In the genomic region with DNA sequence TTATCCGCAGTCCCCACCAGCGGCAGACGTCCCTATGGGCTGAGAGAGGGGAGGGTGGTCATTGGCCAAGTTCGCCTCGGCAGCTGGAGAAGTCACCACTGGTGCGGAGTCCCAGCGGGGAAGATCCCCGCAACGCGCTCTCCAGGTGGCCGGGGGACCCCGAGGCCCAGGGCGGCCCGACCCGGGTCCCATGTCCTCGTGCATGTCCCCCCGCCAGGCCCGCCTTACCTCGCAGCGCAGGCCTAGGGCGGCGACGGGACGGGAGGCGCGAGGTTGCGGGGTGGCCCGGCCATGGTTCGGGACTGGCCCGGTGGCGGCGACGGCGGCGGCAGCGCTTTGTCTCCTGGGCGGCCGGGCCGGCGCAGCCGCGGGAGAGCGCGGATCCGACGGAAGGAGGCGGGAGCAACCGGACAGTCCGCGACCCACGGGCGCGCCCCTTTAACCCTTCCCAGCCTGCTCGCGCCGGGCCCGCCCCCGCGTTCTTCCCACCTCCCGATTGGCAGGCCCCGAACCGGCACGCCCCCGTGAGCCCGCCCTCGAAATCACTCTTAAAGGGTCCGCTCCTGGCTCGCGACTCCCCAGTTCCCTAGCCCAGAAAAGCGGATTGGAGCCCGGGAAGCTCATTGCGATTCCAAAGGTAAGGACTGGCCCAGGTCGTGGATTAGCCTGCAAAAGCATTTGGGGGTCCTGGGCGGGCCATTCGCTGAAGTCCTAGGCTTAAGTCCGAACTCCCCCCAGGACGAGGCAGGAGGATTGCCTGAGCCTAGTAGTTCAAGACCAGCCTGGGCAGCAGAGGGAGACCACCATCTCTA, we compare ENCODE assay signal across 8 cellular contexts. TPM values are rescaled to one million over a fixed set of nuclear protein-coding genes. Genes with fewer than 3 reads are reported as not detected.
A peak's percentile ranks its signal among the peaks of the same experiment; 100 is the strongest.
DNase-seq lines count a peak whose midpoint lies in the region; FAIRE-seq and TF ChIP-seq lines count a peak whose summit lies in the region.

A gene with protein sequence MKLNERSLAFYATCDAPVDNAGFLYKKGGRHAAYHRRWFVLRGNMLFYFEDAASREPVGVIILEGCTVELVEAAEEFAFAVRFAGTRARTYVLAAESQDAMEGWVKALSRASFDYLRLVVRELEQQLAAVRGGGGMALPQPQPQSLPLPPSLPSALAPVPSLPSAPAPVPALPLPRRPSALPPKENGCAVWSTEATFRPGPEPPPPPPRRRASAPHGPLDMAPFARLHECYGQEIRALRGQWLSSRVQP (minus strand): TSS at position 412 of the 812 bp plus-strand sequence. CDS start 5,668 bp downstream, outside the sequence.

- no peak within 1 kb of the TSS for H3K27ac ChIP-seq in DOHH2 (ENCODE audit: low read depth, low read length)
- H3K27ac ChIP-seq in stomach = peak within 1 kb of the TSS; percentile 80 to 91 (median 88)

- H3K36me3 ChIP-seq in DOHH2 (ENCODE audit: control insufficient read depth, low read length) (no peaks in the 10 kb centered on the region), neuron (ENCODE audit: insufficient read depth, low read length) (peaks cover 14% of the 10 kb centered on the region), stomach (peaks cover 0 to 26% (median 24%) of the 10 kb centered on the region in 4 donors)

- H3K9me2 ChIP-seq in DOHH2 (replicated peaks; ENCODE audit: control insufficient read depth, low read length) = no peaks in the 10 kb centered on the region

- H4K20me1 ChIP-seq in DOHH2 (ENCODE audit: control insufficient read depth, insufficient read depth, low read depth, low read length) = no peaks in the 10 kb centered on the region

- H3K4me2 ChIP-seq in DOHH2 (ENCODE audit: low read length) = peak within 1 kb of the TSS; percentile 59

- no peak for FAIRE-seq in frontal cortex (lab: Jason Lieb, UNC)

- TF ChIP-seq EP300 in stomach (IDR thresholded peaks at IDR 0.05) = no peak

- no peak for TF ChIP-seq POLR2A in stomach (IDR thresholded peaks at IDR 0.05)

- peaks cover 25% of the 10 kb centered on the region for H3K27me3 ChIP-seq in DOHH2 (ENCODE audit: control insufficient read depth, low read length)
- H3K27me3 ChIP-seq in neuron (ENCODE audit: insufficient read depth, low read length) = no peaks in the 10 kb centered on the region
- H3K27me3 ChIP-seq in stomach = no peaks in the 10 kb centered on the region

- H3K79me2 ChIP-seq in DOHH2 (ENCODE audit: control insufficient read depth, low read length) = no peaks in the 10 kb centered on the region

- intact Hi-C loops in stomach (cut with DNase I; ENCODE audit: low total_unique reads) = no loop called here

- no peaks in the 10 kb centered on the region for H3F3A ChIP-seq in DOHH2 (ENCODE audit: control insufficient read depth, insufficient read depth)

- DNase-seq in GOT3 (lab: John Stamatoyannopoulos, UW) (peak; percentile 9), LNCaP clone FGC (ENCODE audit: low read depth) (peak; percentile 61), SHP77 (lab: John Stamatoyannopoulos, UW) (peak; percentile 81 to 85), frontal cortex (ENCODE audit: low spot score in 2 of 2) (peak; percentile 94 to 96), stomach (peak; percentile 97)
- DNase-seq in activated naive CD4-positive, alpha-beta T cell (lab: John Stamatoyannopoulos, UW) = peak; percentile 43 to 67 (median 48)

- peak within 1 kb of the TSS; percentile 71 for H3K4me3 ChIP-seq in DOHH2 (ENCODE audit: low read length)
- H3K4me3 ChIP-seq in LNCaP clone FGC (ENCODE audit: low read depth, low read length) = peak within 1 kb of the TSS; percentile 91
- peak within 1 kb of the TSS; percentile 93 for H3K4me3 ChIP-seq in neuron (ENCODE audit: low read length)
- peak within 1 kb of the TSS; percentile 82 to 91 (median 86) for H3K4me3 ChIP-seq in stomach

- no peak for TF ChIP-seq CTCF in DOHH2 (IDR thresholded peaks at IDR 0.05; ENCODE audit: low read depth, low read length, poor library complexity, severe bottlenecking)
- no peak for TF ChIP-seq CTCF in LNCaP clone FGC (IDR thresholded peaks at IDR 0.05; ENCODE audit: control insufficient read depth, extremely low read depth, insufficient read depth)
- TF ChIP-seq CTCF in stomach (IDR thresholded peaks at IDR 0.05) = peak in 1 of 7 experiments; percentile 25

- H2AFZ ChIP-seq in neuron (ENCODE audit: low read depth, low read length) = peak within 1 kb of the TSS; percentile 90

- H3K9me3 ChIP-seq in DOHH2 (ENCODE audit: control insufficient read depth, insufficient read depth, low read length) (no peaks in the 10 kb centered on the region), neuron (ENCODE audit: low read length) (no peaks in the 10 kb centered on the region), stomach (no peaks in the 10 kb centered on the region)

- H3K4me1 ChIP-seq in DOHH2 (ENCODE audit: control insufficient read depth, low read length) = peaks cover 15% of the 10 kb centered on the region
- peaks cover 16% of the 10 kb centered on the region for H3K4me1 ChIP-seq in neuron (ENCODE audit: insufficient read depth, low read length)
- H3K4me1 ChIP-seq in stomach = peaks cover 33 to 57% (median 44%) of the 10 kb centered on the region in 4 donors

- WGBS in stomach, 5 donors = 1% methylated on average over 21 to 77 of the region's 77 CpGs

RNA-seq across cellular contexts. Expression of the gene that starts here (rescaled TPM):
- 8.2 TPM for total RNA-seq in frontal cortex
- total RNA-seq in stomach = 10 to 100 TPM in 4 of 5 donors, 1 to 10 TPM in 1; 7.0 to 59.3 (median 18.7) TPM
- 10 to 100 TPM; 13.3 to 42.0 (median 16.8) TPM for polyA plus RNA-seq in stomach

Comparison
In these comparisons a context has a peak if more than half of its experiments do, and no peak if none do; other contexts are left out.
1. DNase-seq: peak in every context shown above with its lines; median percentile 97 in stomach; 95 in frontal cortex; 83 in SHP77; 61 in LNCaP clone FGC; 48 in activated naive CD4-positive, alpha-beta T cell; 9 in GOT3.